16 cellular contexts compared by ENCODE assay signal in genomic region chr6:14695579-14695978, GRCh38.
"Had no signal": no experiment of that assay in that cellular context is flagged by ENCODE, and none has a peak within 500 bp of the region (broad histone marks: within the 10 kb centered on the region; RNA-seq: fewer than 3 reads in every experiment).

No MANE protein-coding gene starts in this region.

- H3K27ac ChIP-seq: adrenal gland, cardiac muscle cell, colonic mucosa, esophagus muscularis mucosa, sigmoid colon, stomach, uterus had no signal

- ATAC-seq: activated CD8-positive, alpha-beta T cell treated with anti-CD3 and anti-CD28 coated beads, Interleukin-2, amount 10 ng/mL, durations not matched to agents 7 days and 5 days; natural killer cell treated with Interleukin-12 subunit alpha and Interleukin-12 subunit beta and Interleukin-15 and Interleukin-18, amount 100 ng/mL, for 72 hours had no signal

- H3K9me3 ChIP-seq: adrenal gland, colonic mucosa, sigmoid colon, stomach, uterus had no signal

- DNase-seq: activated CD4-positive, alpha-beta T cell treated with anti-CD3 and anti-CD28 coated beads, Interleukin-2, amount 10 ng/mL, durations not matched to agents 24 days and 14 days; activated CD4-positive, CD25-positive, alpha-beta regulatory T cell; activated CD8-positive, alpha-beta memory T cell treated with anti-CD3 and anti-CD28 coated beads, Interleukin-2, amount 50 U/mL, for 4 hours; activated CD8-positive, alpha-beta T cell treated with anti-CD3 and anti-CD28 coated beads, Interleukin-2, amount 10 ng/mL, durations not matched to agents 7 days and 5 days; activated effector memory CD4-positive, alpha-beta T cell treated with anti-CD3 and anti-CD28 coated beads, Interleukin-2, amount 50 U/mL, for 16 hours; activated T-cell treated with anti-CD3 and anti-CD28 coated beads, Interleukin-2, amount 50 U/mL, for 48 hours; adrenal gland; colonic mucosa; mesendoderm; sigmoid colon; stimulated activated CD4-positive, alpha-beta T cell treated with anti-CD3 and anti-CD28 coated beads, Interleukin-1b, Interleukin-23, amount 100 ng/mL, for 48 hours; stomach; uterus had no signal

- H3K4me1 ChIP-seq: adrenal gland, colonic mucosa, esophagus muscularis mucosa, sigmoid colon, stomach, uterus had no signal

- H3K36me3 ChIP-seq: adrenal gland, cardiac muscle cell, colonic mucosa, esophagus muscularis mucosa, sigmoid colon, stomach, uterus had no signal

- H3K27me3 ChIP-seq: cardiac muscle cell, colonic mucosa, esophagus muscularis mucosa, sigmoid colon, stomach, uterus had no signal

- H3K4me3 ChIP-seq: adrenal gland, cardiac muscle cell, colonic mucosa, esophagus muscularis mucosa, sigmoid colon, stomach, uterus had no signal
